Comparison of ENCODE assay signal across 13 cellular contexts in the genomic region with DNA sequence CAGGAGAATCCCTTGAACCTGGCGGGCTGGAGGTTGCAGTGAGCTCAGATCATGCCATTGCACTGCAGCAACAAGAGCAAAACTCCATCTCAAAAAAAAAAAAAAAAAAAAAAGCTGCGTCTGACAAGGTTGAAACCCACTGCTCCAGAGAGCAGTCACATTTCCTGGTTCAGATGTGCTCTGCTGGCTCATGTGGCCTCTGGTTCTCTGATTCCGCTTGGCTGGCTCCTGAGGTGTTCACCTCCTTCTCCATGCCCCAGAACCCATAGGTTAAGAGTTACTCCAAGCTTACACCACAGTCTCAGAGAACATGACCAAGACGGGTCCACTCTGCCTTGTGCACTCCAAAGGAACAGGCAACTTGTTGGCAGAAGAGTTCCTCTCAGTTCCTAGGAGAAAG.
"Had no signal": no experiment of that assay in that cellular context is flagged by ENCODE, and none has a peak within 500 bp of the region (broad histone marks: within the 10 kb centered on the region; RNA-seq: fewer than 3 reads in every experiment).

No MANE protein-coding gene starts in this region.

- H3K27me3 ChIP-seq: brain microvascular endothelial cell, thyroid gland had no signal

- H3K4me1 ChIP-seq: left lung, thyroid gland had no signal

- H3K27ac ChIP-seq: brain microvascular endothelial cell, left lung, thyroid gland, VCaP had no signal

- DNase-seq: activated CD4-positive, alpha-beta T cell treated with anti-CD3 and anti-CD28 coated beads, Interleukin-2, amount 50 U/mL, for 4 hours; activated naive CD4-positive, alpha-beta T cell; activated naive CD8-positive, alpha-beta T cell treated with anti-CD3 and anti-CD28 coated beads, Interleukin-2, amount 10 ng/mL, durations not matched to agents 7 days and 5 days; brain microvascular endothelial cell; central memory CD4-positive, alpha-beta T cell; erythroblast; foreskin melanocyte; left lung; stimulated activated naive CD4-positive, alpha-beta T cell treated with Interleukin-2 at 50 U/mL for 16 hours; T-helper 2 cell; thyroid gland had no signal

- ATAC-seq: activated T-helper 17 cell treated with anti-CD3 and anti-CD28 coated beads, Interleukin-2, amount 50 U/mL, for 72 hours; left lung had no signal

- H3K36me3 ChIP-seq: brain microvascular endothelial cell, left lung, thyroid gland had no signal

- H3K9me3 ChIP-seq: left lung, thyroid gland had no signal

- H3K4me3 ChIP-seq: left lung, thyroid gland had no signal
